18 cellular contexts compared by ENCODE assay signal in genomic region chr1:232944342-232944741, GRCh38. TPM values are rescaled to one million over a fixed set of nuclear protein-coding genes. Genes with fewer than 3 reads are reported as not detected.
DNase-seq lines count a peak whose midpoint lies in the region; ATAC-seq and TF ChIP-seq lines count a peak whose summit lies in the region.
"Had no signal": no experiment of that assay in that cellular context is flagged by ENCODE, and none has a peak within 500 bp of the region (broad histone marks: within the 10 kb centered on the region; RNA-seq: fewer than 3 reads in every experiment).

No MANE protein-coding gene starts in this region.

- H3K4me1 Mint-ChIP-seq in activated CD8-positive, alpha-beta T cell treated with anti-CD3 and anti-CD28 coated beads for 36 hours (ENCODE audit: low read depth): peaks cover 29% of the 10 kb centered on the region
- H3K4me1 Mint-ChIP-seq in activated CD8-positive, alpha-beta T cell treated with anti-CD3 and anti-CD28 coated beads, Interleukin-2, amount 10 ng/mL, durations not matched to agents 7 days and 5 days (ENCODE audit: low read depth): peaks cover 16% of the 10 kb centered on the region
- H3K4me1 Mint-ChIP-seq in T-helper 17 cell: peaks cover 5% of the 10 kb centered on the region
- peaks cover 27% of the 10 kb centered on the region for H3K4me1 Mint-ChIP-seq in stimulated activated effector memory CD8-positive, alpha-beta T cell treated with anti-CD3 and anti-CD28 coated beads, Interleukin-12 subunit alpha, Interleukin-12 subunit beta, amount 100 ng/mL, for 72 hours

- H3K27me3 Mint-ChIP-seq in activated CD8-positive, alpha-beta T cell treated with anti-CD3 and anti-CD28 coated beads for 36 hours: peaks cover 3% of the 10 kb centered on the region
- no peaks in the 10 kb centered on the region for H3K27me3 Mint-ChIP-seq in activated CD8-positive, alpha-beta T cell treated with anti-CD3 and anti-CD28 coated beads, Interleukin-2, amount 10 ng/mL, durations not matched to agents 7 days and 5 days (ENCODE audit: low read depth)
- no peaks in the 10 kb centered on the region for H3K27me3 Mint-ChIP-seq in T-helper 17 cell

- no peaks in the 10 kb centered on the region for H3K9me3 Mint-ChIP-seq in activated CD8-positive, alpha-beta T cell treated with anti-CD3 and anti-CD28 coated beads for 36 hours
- no peaks in the 10 kb centered on the region for H3K9me3 Mint-ChIP-seq in activated CD8-positive, alpha-beta T cell treated with anti-CD3 and anti-CD28 coated beads, Interleukin-2, amount 10 ng/mL, durations not matched to agents 7 days and 5 days (ENCODE audit: insufficient read depth)
- H3K9me3 Mint-ChIP-seq in stimulated activated effector memory CD8-positive, alpha-beta T cell treated with anti-CD3 and anti-CD28 coated beads, Interleukin-12 subunit alpha, Interleukin-12 subunit beta, amount 100 ng/mL, for 72 hours: no peaks in the 10 kb centered on the region
- H3K9me3 Mint-ChIP-seq: endodermal cell had no signal

- CTCF ChIA-PET in activated CD8-positive, alpha-beta T cell treated with anti-CD3 and anti-CD28 coated beads for 36 hours (lab: Charles Lee): no interaction called here
- CTCF ChIA-PET in activated CD8-positive, alpha-beta T cell treated with anti-CD3 and anti-CD28 coated beads, Interleukin-2, amount 10 ng/mL, durations not matched to agents 7 days and 5 days (lab: Charles Lee): interaction anchor here (1.4 kb wide), 1 partner anchor 9 kb away, joined by 3 read pairs; no protein-coding TSS in a partner anchor

- intact Hi-C loops in activated CD8-positive, alpha-beta T cell treated with anti-CD3 and anti-CD28 coated beads for 36 hours (cut with micrococcal nuclease): no loop called here

- H3K4me3 Mint-ChIP-seq in activated CD8-positive, alpha-beta T cell treated with anti-CD3 and anti-CD28 coated beads for 36 hours: peak overlapping the region; percentile 32
- no peak overlapping the region for H3K4me3 Mint-ChIP-seq in activated CD8-positive, alpha-beta T cell treated with anti-CD3 and anti-CD28 coated beads, Interleukin-2, amount 10 ng/mL, durations not matched to agents 7 days and 5 days
- H3K4me3 Mint-ChIP-seq in T-helper 17 cell: peak overlapping the region; percentile 2
- H3K4me3 Mint-ChIP-seq in stimulated activated effector memory CD8-positive, alpha-beta T cell treated with anti-CD3 and anti-CD28 coated beads, Interleukin-12 subunit alpha, Interleukin-12 subunit beta, amount 100 ng/mL, for 72 hours: peak overlapping the region; percentile 51
- H3K4me3 Mint-ChIP-seq: endodermal cell, neural progenitor cell had no signal

- H3K36me3 Mint-ChIP-seq in activated CD8-positive, alpha-beta T cell treated with anti-CD3 and anti-CD28 coated beads for 36 hours (ENCODE audit: low read depth): no peaks in the 10 kb centered on the region
- peaks cover 3% of the 10 kb centered on the region for H3K36me3 Mint-ChIP-seq in activated CD8-positive, alpha-beta T cell treated with anti-CD3 and anti-CD28 coated beads, Interleukin-2, amount 10 ng/mL, durations not matched to agents 7 days and 5 days (ENCODE audit: low read depth)
- no peaks in the 10 kb centered on the region for H3K36me3 Mint-ChIP-seq in T-helper 17 cell (ENCODE audit: low read depth)
- H3K36me3 Mint-ChIP-seq in stimulated activated effector memory CD8-positive, alpha-beta T cell treated with anti-CD3 and anti-CD28 coated beads, Interleukin-12 subunit alpha, Interleukin-12 subunit beta, amount 100 ng/mL, for 72 hours: no peaks in the 10 kb centered on the region
- H3K36me3 Mint-ChIP-seq: neural progenitor cell had no signal

- peak; percentile 34 for ATAC-seq in activated CD8-positive, alpha-beta T cell treated with anti-CD3 and anti-CD28 coated beads for 36 hours
- no peak for ATAC-seq in activated CD8-positive, alpha-beta T cell treated with anti-CD3 and anti-CD28 coated beads, Interleukin-2, amount 10 ng/mL, durations not matched to agents 7 days and 5 days
- ATAC-seq in GM19351 (IDR thresholded peaks at IDR 0.05; ENCODE audit: unreplicated experiment) (peak; percentile 19), T-helper 17 cell (no peak), HG02938 (IDR thresholded peaks at IDR 0.05; ENCODE audit: unreplicated experiment) (no peak)
- peak; percentile 52 for ATAC-seq in stimulated activated effector memory CD8-positive, alpha-beta T cell treated with anti-CD3 and anti-CD28 coated beads, Interleukin-12 subunit alpha, Interleukin-12 subunit beta, amount 100 ng/mL, for 72 hours

- peak overlapping the region; percentile 86 for H3K27ac Mint-ChIP-seq in activated CD8-positive, alpha-beta T cell treated with anti-CD3 and anti-CD28 coated beads for 36 hours
- no peak overlapping the region for H3K27ac Mint-ChIP-seq in activated CD8-positive, alpha-beta T cell treated with anti-CD3 and anti-CD28 coated beads, Interleukin-2, amount 10 ng/mL, durations not matched to agents 7 days and 5 days
- H3K27ac Mint-ChIP-seq in T-helper 17 cell: peak overlapping the region; percentile 34
- peak overlapping the region; percentile 81 for H3K27ac Mint-ChIP-seq in stimulated activated effector memory CD8-positive, alpha-beta T cell treated with anti-CD3 and anti-CD28 coated beads, Interleukin-12 subunit alpha, Interleukin-12 subunit beta, amount 100 ng/mL, for 72 hours
- H3K27ac Mint-ChIP-seq: endodermal cell had no signal

- peak; percentile 36 for DNase-seq in activated CD8-positive, alpha-beta T cell treated with anti-CD3 and anti-CD28 coated beads for 36 hours
- no peak for DNase-seq in activated CD8-positive, alpha-beta T cell treated with anti-CD3 and anti-CD28 coated beads, Interleukin-2, amount 10 ng/mL, durations not matched to agents 7 days and 5 days
- DNase-seq in T-helper 17 cell (no peak), NCI-H2029 (lab: John Stamatoyannopoulos, UW) (no peak), iPS-NIHi11 (ENCODE audit: low spot score) (no peak)
- no peak for DNase-seq in stimulated activated effector memory CD8-positive, alpha-beta T cell treated with anti-CD3 and anti-CD28 coated beads, Interleukin-12 subunit alpha, Interleukin-12 subunit beta, amount 100 ng/mL, for 72 hours (ENCODE audit: low spot score in 2 of 2)
- DNase-seq: anterior cingulate cortex, Calu3, endodermal cell, HCEC 1CT, hypothalamus, NCI-H774, stomach, SW 1271, uterus had no signal

- POLR2A ChIA-PET in activated CD8-positive, alpha-beta T cell treated with anti-CD3 and anti-CD28 coated beads for 36 hours (lab: Charles Lee): no interaction called here
- POLR2A ChIA-PET in activated CD8-positive, alpha-beta T cell treated with anti-CD3 and anti-CD28 coated beads, Interleukin-2, amount 10 ng/mL, durations not matched to agents 7 days and 5 days (lab: Charles Lee): no interaction called here

- H3K9me3 ChIP-seq in T-helper 17 cell (ENCODE audit: control insufficient read depth, low read length, poor library complexity, severe bottlenecking): no peaks in the 10 kb centered on the region
- H3K9me3 ChIP-seq: uterus had no signal

- TF ChIP-seq CTCF in activated CD8-positive, alpha-beta T cell treated with anti-CD3 and anti-CD28 coated beads for 36 hours (IDR thresholded peaks at IDR 0.05): no peak

RNA-seq across cellular contexts. Expression of gene NTPCR, which starts 6.1 kb away (rescaled TPM):
- total RNA-seq in activated CD8-positive, alpha-beta T cell treated with anti-CD3 and anti-CD28 coated beads for 36 hours: 10 to 100 TPM; 30.4 to 35.0 TPM
- total RNA-seq in activated CD8-positive, alpha-beta T cell treated with anti-CD3 and anti-CD28 coated beads, Interleukin-2, amount 10 ng/mL, durations not matched to agents 7 days and 5 days: 10 to 100 TPM; 21.0 to 23.5 TPM
- 10 to 100 TPM; 15.1 to 17.4 TPM for total RNA-seq in T-helper 17 cell

Comparison
In these comparisons a context has a peak if more than half of its experiments do, and no peak if none do; other contexts are left out.
1. ATAC-seq: peak in activated CD8-positive, alpha-beta T cell treated with anti-CD3 and anti-CD28 coated beads for 36 hours (single experiment), GM19351 (single experiment) and stimulated activated effector memory CD8-positive, alpha-beta T cell treated with anti-CD3 and anti-CD28 coated beads, Interleukin-12 subunit alpha, Interleukin-12 subunit beta, amount 100 ng/mL, for 72 hours (single experiment); none in activated CD8-positive, alpha-beta T cell treated with anti-CD3 and anti-CD28 coated beads, Interleukin-2, amount 10 ng/mL, durations not matched to agents 7 days and 5 days (single experiment), T-helper 17 cell (single experiment) and HG02938 (single experiment).